Comparison of ENCODE assay signal across 1 cellular context in the genomic region with DNA sequence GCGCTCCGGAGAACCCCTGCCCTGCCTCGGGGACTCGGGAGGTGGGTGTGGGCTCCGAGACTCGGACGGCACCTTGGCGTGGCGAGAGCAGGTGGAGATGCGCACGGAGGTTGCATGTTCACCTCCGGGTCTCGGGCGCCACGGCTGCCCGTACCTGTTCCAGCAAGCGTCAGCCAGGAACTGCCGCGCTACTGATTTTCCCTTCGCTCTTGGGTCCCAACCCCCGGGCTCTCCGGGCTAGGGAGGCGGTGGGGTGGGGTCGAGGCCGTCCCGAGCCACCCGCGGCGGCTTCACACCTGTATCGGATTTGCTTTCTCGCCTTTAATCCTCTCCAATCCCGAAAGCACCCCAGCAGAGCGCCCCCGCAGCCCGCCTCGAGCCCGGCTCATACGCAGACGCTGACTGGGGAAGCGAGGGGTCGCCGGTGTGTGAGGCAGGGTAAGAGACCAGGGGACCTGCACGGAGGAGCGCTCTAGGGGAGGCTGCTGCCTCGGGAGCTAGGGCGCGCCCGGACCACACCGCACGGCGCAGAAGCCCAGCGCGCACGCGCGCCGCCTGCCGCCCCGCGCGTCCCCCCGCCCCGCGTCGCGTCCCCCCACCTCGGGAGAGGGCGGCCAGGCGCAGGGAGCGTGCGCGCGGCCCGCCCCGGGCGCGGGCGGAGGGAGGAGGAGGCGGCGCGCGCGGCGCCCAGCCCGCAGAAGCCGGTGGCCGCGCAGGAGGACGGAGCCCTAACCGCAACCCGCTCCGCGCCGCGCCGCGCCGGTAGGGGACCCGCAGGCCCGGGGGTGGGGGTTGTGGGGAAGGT.
TF ChIP-seq lines count a peak whose summit lies in the region.

A gene with protein sequence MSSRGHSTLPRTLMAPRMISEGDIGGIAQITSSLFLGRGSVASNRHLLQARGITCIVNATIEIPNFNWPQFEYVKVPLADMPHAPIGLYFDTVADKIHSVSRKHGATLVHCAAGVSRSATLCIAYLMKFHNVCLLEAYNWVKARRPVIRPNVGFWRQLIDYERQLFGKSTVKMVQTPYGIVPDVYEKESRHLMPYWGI (plus strand): TSS at position 695 of the 805 bp plus-strand sequence. CDS start 22,382 bp downstream, outside the sequence.

TF ChIP-seq in K562, 482 proteins besides CTCF, POLR2A, EP300 and RAD21 (continued from another document and continues in another):
- TF ChIP-seq, protein P1, sequence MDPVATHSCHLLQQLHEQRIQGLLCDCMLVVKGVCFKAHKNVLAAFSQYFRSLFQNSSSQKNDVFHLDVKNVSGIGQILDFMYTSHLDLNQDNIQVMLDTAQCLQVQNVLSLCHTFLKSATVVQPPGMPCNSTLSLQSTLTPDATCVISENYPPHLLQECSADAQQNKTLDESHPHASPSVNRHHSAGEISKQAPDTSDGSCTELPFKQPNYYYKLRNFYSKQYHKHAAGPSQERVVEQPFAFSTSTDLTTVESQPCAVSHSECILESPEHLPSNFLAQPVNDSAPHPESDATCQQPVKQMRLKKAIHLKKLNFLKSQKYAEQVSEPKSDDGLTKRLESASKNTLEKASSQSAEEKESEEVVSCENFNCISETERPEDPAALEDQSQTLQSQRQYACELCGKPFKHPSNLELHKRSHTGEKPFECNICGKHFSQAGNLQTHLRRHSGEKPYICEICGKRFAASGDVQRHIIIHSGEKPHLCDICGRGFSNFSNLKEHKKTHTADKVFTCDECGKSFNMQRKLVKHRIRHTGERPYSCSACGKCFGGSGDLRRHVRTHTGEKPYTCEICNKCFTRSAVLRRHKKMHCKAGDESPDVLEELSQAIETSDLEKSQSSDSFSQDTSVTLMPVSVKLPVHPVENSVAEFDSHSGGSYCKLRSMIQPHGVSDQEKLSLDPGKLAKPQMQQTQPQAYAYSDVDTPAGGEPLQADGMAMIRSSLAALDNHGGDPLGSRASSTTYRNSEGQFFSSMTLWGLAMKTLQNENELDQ (CRISPR knock-in tag; IDR thresholded peaks at IDR 0.05; ENCODE audit: borderline replicate concordance) = no peak
- no peak for TF ChIP-seq CREB1 (IDR thresholded peaks at IDR 0.05)
- no peak for TF ChIP-seq CREB1 (CRISPR knock-in tag; IDR thresholded peaks at IDR 0.05)
- TF ChIP-seq, protein P2, sequence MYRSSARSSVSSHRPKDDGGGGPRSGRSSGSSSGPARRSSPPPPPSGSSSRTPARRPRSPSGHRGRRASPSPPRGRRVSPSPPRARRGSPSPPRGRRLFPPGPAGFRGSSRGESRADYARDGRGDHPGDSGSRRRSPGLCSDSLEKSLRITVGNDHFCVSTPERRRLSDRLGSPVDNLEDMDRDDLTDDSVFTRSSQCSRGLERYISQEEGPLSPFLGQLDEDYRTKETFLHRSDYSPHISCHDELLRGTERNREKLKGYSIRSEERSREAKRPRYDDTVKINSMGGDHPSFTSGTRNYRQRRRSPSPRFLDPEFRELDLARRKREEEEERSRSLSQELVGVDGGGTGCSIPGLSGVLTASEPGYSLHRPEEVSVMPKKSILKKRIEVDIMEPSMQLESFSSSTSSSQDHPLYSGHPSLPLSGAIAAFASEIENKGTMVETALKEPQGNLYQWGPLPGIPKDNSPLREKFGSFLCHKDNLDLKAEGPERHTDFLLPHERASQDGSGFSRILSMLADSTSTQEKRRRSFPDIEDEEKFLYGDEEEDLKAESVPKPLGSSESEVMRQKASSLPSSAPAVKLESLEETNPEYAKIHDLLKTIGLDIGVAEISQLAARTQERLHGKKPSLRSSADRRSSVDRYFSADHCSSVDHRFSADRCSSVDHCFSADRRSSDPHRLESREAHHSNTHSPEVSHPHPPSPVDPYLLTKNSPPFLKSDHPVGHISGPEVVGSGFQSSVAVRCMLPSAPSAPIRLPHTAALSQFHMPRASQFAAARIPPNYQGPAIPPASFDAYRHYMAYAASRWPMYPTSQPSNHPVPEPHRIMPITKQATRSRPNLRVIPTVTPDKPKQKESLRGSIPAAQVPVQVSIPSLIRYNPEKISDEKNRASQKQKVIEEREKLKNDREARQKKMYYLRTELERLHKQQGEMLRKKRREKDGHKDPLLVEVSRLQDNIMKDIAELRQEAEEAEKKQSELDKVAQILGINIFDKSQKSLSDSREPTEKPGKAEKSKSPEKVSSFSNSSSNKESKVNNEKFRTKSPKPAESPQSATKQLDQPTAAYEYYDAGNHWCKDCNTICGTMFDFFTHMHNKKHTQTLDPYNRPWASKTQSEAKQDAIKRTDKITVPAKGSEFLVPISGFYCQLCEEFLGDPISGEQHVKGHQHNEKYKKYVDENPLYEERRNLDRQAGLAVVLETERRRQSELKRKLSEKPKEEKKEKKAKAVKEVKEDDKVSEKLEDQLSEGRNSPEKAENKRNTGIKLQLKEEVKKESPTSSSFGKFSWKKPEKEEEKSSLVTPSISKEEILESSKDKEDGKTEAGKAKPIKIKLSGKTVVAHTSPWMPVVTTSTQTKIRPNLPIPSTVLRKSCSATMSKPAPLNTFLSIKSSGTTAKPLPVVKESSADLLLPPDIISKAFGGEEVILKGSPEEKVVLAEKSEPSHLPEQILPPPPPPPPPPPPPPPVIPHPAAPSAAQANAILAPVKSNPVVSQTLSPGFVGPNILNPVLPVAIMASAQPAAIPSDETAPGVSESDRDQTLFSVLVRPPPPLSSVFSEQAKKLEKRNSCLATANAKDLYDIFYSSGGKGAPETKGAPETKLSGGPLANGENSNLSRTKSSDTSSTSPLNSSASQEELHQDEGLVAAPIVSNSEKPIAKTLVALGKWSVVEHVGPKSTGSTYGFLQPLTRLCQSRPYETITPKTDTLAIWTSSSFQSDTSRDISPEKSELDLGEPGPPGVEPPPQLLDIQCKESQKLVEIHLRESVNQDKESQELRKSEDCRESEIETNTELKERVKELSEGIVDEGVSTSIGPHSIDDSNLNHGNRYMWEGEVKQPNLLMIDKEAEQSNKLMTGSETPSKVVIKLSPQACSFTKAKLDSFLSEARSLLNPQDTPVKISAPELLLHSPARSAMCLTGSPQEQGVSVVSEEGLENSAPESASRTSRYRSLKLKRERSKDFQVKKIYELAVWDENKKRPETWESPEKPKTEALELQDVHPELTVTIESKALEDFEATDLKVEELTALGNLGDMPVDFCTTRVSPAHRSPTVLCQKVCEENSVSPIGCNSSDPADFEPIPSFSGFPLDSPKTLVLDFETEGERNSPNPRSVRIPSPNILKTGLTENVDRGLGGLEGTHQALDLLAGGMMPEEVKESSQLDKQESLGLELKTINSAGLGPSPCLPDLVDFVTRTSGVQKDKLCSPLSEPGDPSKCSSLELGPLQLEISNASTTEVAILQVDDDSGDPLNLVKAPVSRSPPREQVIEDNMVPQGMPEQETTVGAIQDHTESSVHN (IDR thresholded peaks at IDR 0.05; ENCODE audit: borderline replicate concordance in 1 of 2, low read depth in 1 of 2) = no peak
- TF ChIP-seq, protein P3, sequence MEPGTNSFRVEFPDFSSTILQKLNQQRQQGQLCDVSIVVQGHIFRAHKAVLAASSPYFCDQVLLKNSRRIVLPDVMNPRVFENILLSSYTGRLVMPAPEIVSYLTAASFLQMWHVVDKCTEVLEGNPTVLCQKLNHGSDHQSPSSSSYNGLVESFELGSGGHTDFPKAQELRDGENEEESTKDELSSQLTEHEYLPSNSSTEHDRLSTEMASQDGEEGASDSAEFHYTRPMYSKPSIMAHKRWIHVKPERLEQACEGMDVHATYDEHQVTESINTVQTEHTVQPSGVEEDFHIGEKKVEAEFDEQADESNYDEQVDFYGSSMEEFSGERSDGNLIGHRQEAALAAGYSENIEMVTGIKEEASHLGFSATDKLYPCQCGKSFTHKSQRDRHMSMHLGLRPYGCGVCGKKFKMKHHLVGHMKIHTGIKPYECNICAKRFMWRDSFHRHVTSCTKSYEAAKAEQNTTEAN (CRISPR knock-in tag; IDR thresholded peaks at IDR 0.05) = no peak
- no peak for TF ChIP-seq CBX5 (IDR thresholded peaks at IDR 0.05; ENCODE audit: borderline replicate concordance, low read depth)
- TF ChIP-seq BMI1 (IDR thresholded peaks at IDR 0.05; ENCODE audit: low read length) = no peak
- TF ChIP-seq CREM (IDR thresholded peaks at IDR 0.05; ENCODE audit: low read depth) = no peak
- no peak for TF ChIP-seq PYGO2 (tag; IDR thresholded peaks at IDR 0.05)
- no peak for TF ChIP-seq STAT5B (CRISPR knock-in tag; IDR thresholded peaks at IDR 0.05)
- no peak for TF ChIP-seq BACH1 (tag; IDR thresholded peaks at IDR 0.05)
- no peak for TF ChIP-seq PHB2 (IDR thresholded peaks at IDR 0.05; ENCODE audit: low read depth)
- no peak for TF ChIP-seq KLF13 (tag; IDR thresholded peaks at IDR 0.05; ENCODE audit: borderline replicate concordance, low read depth)
- TF ChIP-seq, protein P4, sequence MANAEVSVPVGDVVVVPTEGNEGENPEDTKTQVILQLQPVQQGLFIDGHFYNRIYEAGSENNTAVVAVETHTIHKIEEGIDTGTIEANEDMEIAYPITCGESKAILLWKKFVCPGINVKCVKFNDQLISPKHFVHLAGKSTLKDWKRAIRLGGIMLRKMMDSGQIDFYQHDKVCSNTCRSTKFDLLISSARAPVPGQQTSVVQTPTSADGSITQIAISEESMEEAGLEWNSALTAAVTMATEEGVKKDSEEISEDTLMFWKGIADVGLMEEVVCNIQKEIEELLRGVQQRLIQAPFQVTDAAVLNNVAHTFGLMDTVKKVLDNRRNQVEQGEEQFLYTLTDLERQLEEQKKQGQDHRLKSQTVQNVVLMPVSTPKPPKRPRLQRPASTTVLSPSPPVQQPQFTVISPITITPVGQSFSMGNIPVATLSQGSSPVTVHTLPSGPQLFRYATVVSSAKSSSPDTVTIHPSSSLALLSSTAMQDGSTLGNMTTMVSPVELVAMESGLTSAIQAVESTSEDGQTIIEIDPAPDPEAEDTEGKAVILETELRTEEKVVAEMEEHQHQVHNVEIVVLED (CRISPR knock-in tag; IDR thresholded peaks at IDR 0.05) = peak; percentile 93
- TF ChIP-seq XRCC5 (IDR thresholded peaks at IDR 0.05; ENCODE audit: low read depth, low read length) = no peak
- TF ChIP-seq, protein P5, sequence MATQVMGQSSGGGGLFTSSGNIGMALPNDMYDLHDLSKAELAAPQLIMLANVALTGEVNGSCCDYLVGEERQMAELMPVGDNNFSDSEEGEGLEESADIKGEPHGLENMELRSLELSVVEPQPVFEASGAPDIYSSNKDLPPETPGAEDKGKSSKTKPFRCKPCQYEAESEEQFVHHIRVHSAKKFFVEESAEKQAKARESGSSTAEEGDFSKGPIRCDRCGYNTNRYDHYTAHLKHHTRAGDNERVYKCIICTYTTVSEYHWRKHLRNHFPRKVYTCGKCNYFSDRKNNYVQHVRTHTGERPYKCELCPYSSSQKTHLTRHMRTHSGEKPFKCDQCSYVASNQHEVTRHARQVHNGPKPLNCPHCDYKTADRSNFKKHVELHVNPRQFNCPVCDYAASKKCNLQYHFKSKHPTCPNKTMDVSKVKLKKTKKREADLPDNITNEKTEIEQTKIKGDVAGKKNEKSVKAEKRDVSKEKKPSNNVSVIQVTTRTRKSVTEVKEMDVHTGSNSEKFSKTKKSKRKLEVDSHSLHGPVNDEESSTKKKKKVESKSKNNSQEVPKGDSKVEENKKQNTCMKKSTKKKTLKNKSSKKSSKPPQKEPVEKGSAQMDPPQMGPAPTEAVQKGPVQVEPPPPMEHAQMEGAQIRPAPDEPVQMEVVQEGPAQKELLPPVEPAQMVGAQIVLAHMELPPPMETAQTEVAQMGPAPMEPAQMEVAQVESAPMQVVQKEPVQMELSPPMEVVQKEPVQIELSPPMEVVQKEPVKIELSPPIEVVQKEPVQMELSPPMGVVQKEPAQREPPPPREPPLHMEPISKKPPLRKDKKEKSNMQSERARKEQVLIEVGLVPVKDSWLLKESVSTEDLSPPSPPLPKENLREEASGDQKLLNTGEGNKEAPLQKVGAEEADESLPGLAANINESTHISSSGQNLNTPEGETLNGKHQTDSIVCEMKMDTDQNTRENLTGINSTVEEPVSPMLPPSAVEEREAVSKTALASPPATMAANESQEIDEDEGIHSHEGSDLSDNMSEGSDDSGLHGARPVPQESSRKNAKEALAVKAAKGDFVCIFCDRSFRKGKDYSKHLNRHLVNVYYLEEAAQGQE (CRISPR knock-in tag; IDR thresholded peaks at IDR 0.05; ENCODE audit: low read depth) = no peak
- TF ChIP-seq ZNF830 (CRISPR knock-in tag; IDR thresholded peaks at IDR 0.05) = no peak
- TF ChIP-seq, protein P6, sequence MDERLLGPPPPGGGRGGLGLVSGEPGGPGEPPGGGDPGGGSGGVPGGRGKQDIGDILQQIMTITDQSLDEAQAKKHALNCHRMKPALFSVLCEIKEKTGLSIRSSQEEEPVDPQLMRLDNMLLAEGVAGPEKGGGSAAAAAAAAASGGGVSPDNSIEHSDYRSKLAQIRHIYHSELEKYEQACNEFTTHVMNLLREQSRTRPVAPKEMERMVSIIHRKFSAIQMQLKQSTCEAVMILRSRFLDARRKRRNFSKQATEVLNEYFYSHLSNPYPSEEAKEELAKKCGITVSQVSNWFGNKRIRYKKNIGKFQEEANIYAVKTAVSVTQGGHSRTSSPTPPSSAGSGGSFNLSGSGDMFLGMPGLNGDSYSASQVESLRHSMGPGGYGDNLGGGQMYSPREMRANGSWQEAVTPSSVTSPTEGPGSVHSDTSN (CRISPR knock-in tag; IDR thresholded peaks at IDR 0.05; ENCODE audit: low read depth) = no peak
- TF ChIP-seq, protein P6 (tag; conservative IDR thresholded peaks at IDR 0.05; ENCODE audit: low read depth) = no peak
- TF ChIP-seq, protein P7, sequence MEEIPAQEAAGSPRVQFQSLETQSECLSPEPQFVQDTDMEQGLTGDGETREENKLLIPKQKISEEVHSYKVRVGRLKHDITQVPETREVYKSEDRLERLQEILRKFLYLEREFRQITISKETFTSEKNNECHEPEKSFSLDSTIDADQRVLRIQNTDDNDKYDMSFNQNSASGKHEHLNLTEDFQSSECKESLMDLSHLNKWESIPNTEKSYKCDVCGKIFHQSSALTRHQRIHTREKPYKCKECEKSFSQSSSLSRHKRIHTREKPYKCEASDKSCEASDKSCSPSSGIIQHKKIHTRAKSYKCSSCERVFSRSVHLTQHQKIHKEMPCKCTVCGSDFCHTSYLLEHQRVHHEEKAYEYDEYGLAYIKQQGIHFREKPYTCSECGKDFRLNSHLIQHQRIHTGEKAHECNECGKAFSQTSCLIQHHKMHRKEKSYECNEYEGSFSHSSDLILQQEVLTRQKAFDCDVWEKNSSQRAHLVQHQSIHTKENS (CRISPR knock-in tag; IDR thresholded peaks at IDR 0.05) = no peak
- TF ChIP-seq HDGF (IDR thresholded peaks at IDR 0.05) = no peak
- TF ChIP-seq PHB (CRISPR knock-in tag; IDR thresholded peaks at IDR 0.05) = no peak
- TF ChIP-seq MAFF (IDR thresholded peaks at IDR 0.05; ENCODE audit: low read length) = no peak
- TF ChIP-seq TARDBP (IDR thresholded peaks at IDR 0.05) = no peak
- no peak for TF ChIP-seq CEBPB (tag; IDR thresholded peaks at IDR 0.05)
- TF ChIP-seq ZKSCAN1 (IDR thresholded peaks at IDR 0.05; ENCODE audit: low read depth, low read length) = 0 out of 2 replicates have a peak, but pooled peaks have one; percentile 21
- TF ChIP-seq ERF (CRISPR knock-in tag; IDR thresholded peaks at IDR 0.05) = no peak
- TF ChIP-seq, protein P8, sequence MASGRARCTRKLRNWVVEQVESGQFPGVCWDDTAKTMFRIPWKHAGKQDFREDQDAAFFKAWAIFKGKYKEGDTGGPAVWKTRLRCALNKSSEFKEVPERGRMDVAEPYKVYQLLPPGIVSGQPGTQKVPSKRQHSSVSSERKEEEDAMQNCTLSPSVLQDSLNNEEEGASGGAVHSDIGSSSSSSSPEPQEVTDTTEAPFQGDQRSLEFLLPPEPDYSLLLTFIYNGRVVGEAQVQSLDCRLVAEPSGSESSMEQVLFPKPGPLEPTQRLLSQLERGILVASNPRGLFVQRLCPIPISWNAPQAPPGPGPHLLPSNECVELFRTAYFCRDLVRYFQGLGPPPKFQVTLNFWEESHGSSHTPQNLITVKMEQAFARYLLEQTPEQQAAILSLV (tag; IDR thresholded peaks at IDR 0.05) = no peak
- no peak for TF ChIP-seq FOS (IDR thresholded peaks at IDR 0.05; ENCODE audit: extremely low read depth, insufficient read length)
